Comparison of ENCODE assay signal across 8 cellular contexts in genomic region chr9:134413890-134414731, GRCh38.
DNase-seq lines count a peak whose midpoint lies in the region; ATAC-seq, FAIRE-seq and TF ChIP-seq lines count a peak whose summit lies in the region.

No MANE protein-coding gene starts in this region.

- CTCF ChIA-PET in CD4-positive, alpha-beta T cell (lab: Charles Lee), result no interaction called here

- peaks cover 7% of the 10 kb centered on the region for H3K4me1 Mint-ChIP-seq in activated T-cell treated with anti-CD3 and anti-CD28 coated beads, Interleukin-2, amount 50 U/mL, for 4 hours (ENCODE audit: low read depth)
- peaks cover 4% of the 10 kb centered on the region for H3K4me1 Mint-ChIP-seq in CD4-positive, alpha-beta T cell (ENCODE audit: low read depth)

- POLR2A ChIA-PET in CD4-positive, alpha-beta T cell (lab: Charles Lee), result no interaction called here

- H3K9me3 ChIP-seq in osteoblast (ENCODE audit: low read depth, low read length) (no peaks in the 10 kb centered on the region), kidney (ENCODE audit: control insufficient read depth in 1 of 2, low read length in 2 of 2) (no peaks in the 10 kb centered on the region)
- H3K9me3 ChIP-seq in CD4-positive, alpha-beta T cell (ENCODE audit: control insufficient read depth, low read length), result no peaks in the 10 kb centered on the region

- peak overlapping the region; percentile 75 for H3K27ac ChIP-seq in osteoblast (ENCODE audit: low read depth, low read length)
- H3K27ac ChIP-seq in kidney (ENCODE audit: low read depth in 2 of 2, low read length in 2 of 2), result peak overlapping the region in 1 of 2 donors; percentile 43
- no peak overlapping the region for H3K27ac ChIP-seq in CD4-positive, alpha-beta T cell (ENCODE audit: low read depth, low read length)

- no peak overlapping the region for H2AFZ ChIP-seq in osteoblast (ENCODE audit: low read length)

- H3K36me3 ChIP-seq in osteoblast (ENCODE audit: insufficient read depth, low read length), result peaks cover 14% of the 10 kb centered on the region
- peaks cover 3 to 5% of the 10 kb centered on the region in 2 donors for H3K36me3 ChIP-seq in kidney (ENCODE audit: control insufficient read depth in 1 of 2, insufficient read depth in 2 of 2, low read length in 2 of 2)

- FAIRE-seq in endometrium (lab: Jason Lieb, UNC), result peak; percentile 8
- FAIRE-seq in kidney (lab: Jason Lieb, UNC), result no peak

- no peak for ATAC-seq in activated T-cell treated with anti-CD3 and anti-CD28 coated beads, Interleukin-2, amount 50 U/mL, for 4 hours
- ATAC-seq in CD4-positive, alpha-beta T cell (ENCODE audit: poor library complexity), result no peak
- ATAC-seq in HG03039 (IDR thresholded peaks at IDR 0.05; ENCODE audit: unreplicated experiment), result no peak

- H3K9me3 Mint-ChIP-seq in activated T-cell treated with anti-CD3 and anti-CD28 coated beads, Interleukin-2, amount 50 U/mL, for 4 hours, result no peaks in the 10 kb centered on the region
- no peaks in the 10 kb centered on the region for H3K9me3 Mint-ChIP-seq in CD4-positive, alpha-beta T cell

- H3K79me2 ChIP-seq in osteoblast (ENCODE audit: insufficient read depth, low read length), result peaks cover 23% of the 10 kb centered on the region

- intact Hi-C loops in kidney (cut with DNase I), result no loop called here
- intact Hi-C loops in CD4-positive, alpha-beta T cell (cut with DNase I, micrococcal nuclease), result no loop called here

- no peak for TF ChIP-seq CTCF in osteoblast (IDR thresholded peaks at IDR 0.05; ENCODE audit: extremely low read depth, low read depth, low read length)
- TF ChIP-seq CTCF in kidney (IDR thresholded peaks at IDR 0.05; ENCODE audit: borderline replicate concordance, extremely low read depth, insufficient read depth), result no peak
- TF ChIP-seq CTCF in CD4-positive, alpha-beta T cell (IDR thresholded peaks at IDR 0.05), result no peak

- H3K4me3 Mint-ChIP-seq in activated T-cell treated with anti-CD3 and anti-CD28 coated beads, Interleukin-2, amount 50 U/mL, for 4 hours, result no peak overlapping the region
- no peak overlapping the region for H3K4me3 Mint-ChIP-seq in CD4-positive, alpha-beta T cell

- H3K36me3 Mint-ChIP-seq in activated T-cell treated with anti-CD3 and anti-CD28 coated beads, Interleukin-2, amount 50 U/mL, for 4 hours (ENCODE audit: insufficient read depth), result no peaks in the 10 kb centered on the region
- no peaks in the 10 kb centered on the region for H3K36me3 Mint-ChIP-seq in CD4-positive, alpha-beta T cell (ENCODE audit: low read depth)

- no peak overlapping the region for H3K27ac Mint-ChIP-seq in CD4-positive, alpha-beta T cell

- DNase-seq in DMS53 (lab: John Stamatoyannopoulos, UW), result peak; percentile 86
- DNase-seq in NCI-H446 (lab: John Stamatoyannopoulos, UW), result peak; percentile 65 to 90
- peak; percentile 100 for DNase-seq in osteoblast (ENCODE audit: insufficient read length, low spot score, missing footprints)
- no peak for DNase-seq in activated T-cell treated with anti-CD3 and anti-CD28 coated beads, Interleukin-2, amount 50 U/mL, for 4 hours
- DNase-seq in kidney, result no peak
- no peak for DNase-seq in CD4-positive, alpha-beta T cell

- H3K4me1 ChIP-seq in osteoblast (ENCODE audit: insufficient read depth, low read length) (peaks cover 17% of the 10 kb centered on the region), kidney (ENCODE audit: control insufficient read depth in 1 of 2, insufficient read depth in 1 of 2, low read depth in 1 of 2, low read length in 2 of 2) (peaks cover 13 to 51% of the 10 kb centered on the region in 2 donors)

- H3K27me3 ChIP-seq in osteoblast (ENCODE audit: insufficient read depth, low read length), result no peaks in the 10 kb centered on the region
- H3K27me3 ChIP-seq in CD4-positive, alpha-beta T cell (ENCODE audit: control insufficient read depth, insufficient read depth, low read length), result no peaks in the 10 kb centered on the region

- no peak overlapping the region for H3K9ac ChIP-seq in kidney (ENCODE audit: low read length in 2 of 2)

- H4K20me1 ChIP-seq in osteoblast (ENCODE audit: insufficient read depth, low read length), result peaks cover 31% of the 10 kb centered on the region

- H3K27me3 Mint-ChIP-seq in activated T-cell treated with anti-CD3 and anti-CD28 coated beads, Interleukin-2, amount 50 U/mL, for 4 hours (ENCODE audit: low read depth), result no peaks in the 10 kb centered on the region
- H3K27me3 Mint-ChIP-seq in CD4-positive, alpha-beta T cell, result no peaks in the 10 kb centered on the region

- H3K4me2 ChIP-seq in osteoblast (ENCODE audit: insufficient read depth, low read length), result peak overlapping the region; percentile 64

- H3K4me3 ChIP-seq in osteoblast (ENCODE audit: insufficient read depth, low read length), result no peak overlapping the region
- H3K4me3 ChIP-seq in kidney (ENCODE audit: low read length in 2 of 2), result no peak overlapping the region

Comparison
In these comparisons a context has a peak if more than half of its experiments do, and no peak if none do; other contexts are left out.
1. DNase-seq: peak in DMS53 (single experiment), NCI-H446 (2 of 2) and osteoblast (single experiment); none in activated T-cell treated with anti-CD3 and anti-CD28 coated beads, Interleukin-2, amount 50 U/mL, for 4 hours (single experiment), kidney (single experiment) and CD4-positive, alpha-beta T cell (0 of 10).